1 cellular context compared by ENCODE assay signal in the genomic region with DNA sequence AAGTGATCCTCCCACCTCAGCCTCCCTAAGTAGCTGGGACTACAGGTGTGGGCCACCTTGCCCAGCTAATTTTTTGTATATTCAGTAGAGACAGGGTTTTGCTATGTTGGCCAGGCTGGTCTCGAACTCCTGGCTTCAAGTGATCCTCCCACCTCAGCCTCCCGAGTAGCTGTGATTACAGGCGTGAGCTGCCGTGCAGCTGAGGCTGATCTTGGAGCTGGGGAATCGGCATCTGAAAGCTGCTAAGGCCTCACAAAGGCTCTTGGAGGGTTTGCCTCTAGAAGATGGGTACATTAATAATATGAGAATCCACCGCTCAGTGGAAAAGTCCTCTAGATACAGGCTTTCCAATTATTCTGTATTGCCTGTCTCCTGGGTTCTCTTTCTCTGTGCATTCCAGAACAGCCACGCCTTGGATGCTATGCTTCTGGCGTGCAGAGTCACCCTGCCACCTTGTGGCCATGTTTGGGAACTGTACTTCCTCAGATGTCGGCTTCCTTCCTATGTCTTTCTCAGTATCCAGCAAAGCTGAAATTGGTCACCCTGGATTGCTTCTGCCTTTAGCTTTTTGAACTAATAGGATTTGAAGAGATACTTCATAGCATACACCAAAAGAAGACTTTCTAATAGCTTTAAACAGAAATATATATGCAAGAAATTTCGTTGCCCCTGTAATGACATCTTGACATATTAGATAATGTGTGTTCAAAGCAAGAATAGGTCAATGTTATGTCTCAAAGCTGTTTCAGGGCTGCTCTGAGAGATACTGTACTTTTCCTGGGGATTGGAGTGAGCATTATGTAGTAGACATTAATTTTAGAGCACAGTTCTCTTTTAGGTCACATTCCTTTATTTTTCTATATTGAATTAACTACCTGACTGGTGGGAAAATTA.
TF ChIP-seq lines count a peak whose summit lies in the region.

No MANE protein-coding gene starts in this region.

TF ChIP-seq in SK-N-SH, 30 proteins besides CTCF, POLR2A, EP300 and RAD21:
- TF ChIP-seq, protein P1, sequence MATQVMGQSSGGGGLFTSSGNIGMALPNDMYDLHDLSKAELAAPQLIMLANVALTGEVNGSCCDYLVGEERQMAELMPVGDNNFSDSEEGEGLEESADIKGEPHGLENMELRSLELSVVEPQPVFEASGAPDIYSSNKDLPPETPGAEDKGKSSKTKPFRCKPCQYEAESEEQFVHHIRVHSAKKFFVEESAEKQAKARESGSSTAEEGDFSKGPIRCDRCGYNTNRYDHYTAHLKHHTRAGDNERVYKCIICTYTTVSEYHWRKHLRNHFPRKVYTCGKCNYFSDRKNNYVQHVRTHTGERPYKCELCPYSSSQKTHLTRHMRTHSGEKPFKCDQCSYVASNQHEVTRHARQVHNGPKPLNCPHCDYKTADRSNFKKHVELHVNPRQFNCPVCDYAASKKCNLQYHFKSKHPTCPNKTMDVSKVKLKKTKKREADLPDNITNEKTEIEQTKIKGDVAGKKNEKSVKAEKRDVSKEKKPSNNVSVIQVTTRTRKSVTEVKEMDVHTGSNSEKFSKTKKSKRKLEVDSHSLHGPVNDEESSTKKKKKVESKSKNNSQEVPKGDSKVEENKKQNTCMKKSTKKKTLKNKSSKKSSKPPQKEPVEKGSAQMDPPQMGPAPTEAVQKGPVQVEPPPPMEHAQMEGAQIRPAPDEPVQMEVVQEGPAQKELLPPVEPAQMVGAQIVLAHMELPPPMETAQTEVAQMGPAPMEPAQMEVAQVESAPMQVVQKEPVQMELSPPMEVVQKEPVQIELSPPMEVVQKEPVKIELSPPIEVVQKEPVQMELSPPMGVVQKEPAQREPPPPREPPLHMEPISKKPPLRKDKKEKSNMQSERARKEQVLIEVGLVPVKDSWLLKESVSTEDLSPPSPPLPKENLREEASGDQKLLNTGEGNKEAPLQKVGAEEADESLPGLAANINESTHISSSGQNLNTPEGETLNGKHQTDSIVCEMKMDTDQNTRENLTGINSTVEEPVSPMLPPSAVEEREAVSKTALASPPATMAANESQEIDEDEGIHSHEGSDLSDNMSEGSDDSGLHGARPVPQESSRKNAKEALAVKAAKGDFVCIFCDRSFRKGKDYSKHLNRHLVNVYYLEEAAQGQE (IDR thresholded peaks at IDR 0.05; ENCODE audit: low read depth, low read length) = no peak
- TF ChIP-seq CHD2 (IDR thresholded peaks at IDR 0.05; ENCODE audit: low read length, partially characterized antibody) (peak; percentile 41), NRF1 (IDR thresholded peaks at IDR 0.05; ENCODE audit: low read depth, low read length) (peak; percentile 16; the same call in 1 of the 2 replicates), RCOR1 (IDR thresholded peaks at IDR 0.05; ENCODE audit: low read length) (peak; percentile 81), JUND (IDR thresholded peaks at IDR 0.05) (no peak), FOSL2 (IDR thresholded peaks at IDR 0.05; ENCODE audit: borderline replicate concordance, low read depth) (no peak), EZH2phosphoT487 (IDR thresholded peaks at IDR 0.05; ENCODE audit: borderline replicate concordance, low read depth) (no peak), SMC3 (IDR thresholded peaks at IDR 0.05; ENCODE audit: low read depth, low read length) (peak; percentile 98), MXI1 (IDR thresholded peaks at IDR 0.05; ENCODE audit: low read depth, low read length) (peak; percentile 34; the same call in 1 of the 2 replicates)
